6 cellular contexts compared by ENCODE assay signal in genomic region chr19:1251503-1252220, GRCh38. TPM values are rescaled to one million over a fixed set of nuclear protein-coding genes. Genes with fewer than 3 reads are reported as not detected.
DNase-seq lines count a peak whose midpoint lies in the region; ATAC-seq, FAIRE-seq and TF ChIP-seq lines count a peak whose summit lies in the region.

No MANE protein-coding gene starts in this region.

- H3K4me3 ChIP-seq in WERI-Rb-1 (ENCODE audit: low read depth, low read length) (peak overlapping the region; percentile 83), foreskin fibroblast (ENCODE audit: low read depth in 1 of 2, low read length in 2 of 2) (peak overlapping the region; percentile 76 to 89)

- peak; percentile 78 for FAIRE-seq in GM18507 (lab: Jason Lieb, UNC)

- H3K27ac ChIP-seq in WERI-Rb-1, result peak overlapping the region; percentile 91

- no peak for DNase-seq in GM18507 (ENCODE audit: extremely low spot score, insufficient read length, low read depth)
- no peak for DNase-seq in WERI-Rb-1
- no peak for DNase-seq in foreskin fibroblast
- DNase-seq in stimulated activated naive CD8-positive, alpha-beta T cell treated with anti-CD3 and anti-CD28 coated beads, Interleukin-15, Interleukin-2, amounts not matched to agents 100 U/mL and 50 U/mL, for 24 hours, result peak; percentile 73
- no peak for DNase-seq in omental fat pad (ENCODE audit: low spot score)
- DNase-seq in NCI-H2081 treated with DMSO at 0.1 percent for 48 hours (lab: John Stamatoyannopoulos, UW), result no peak

- no peaks in the 10 kb centered on the region for H3K9me3 ChIP-seq in WERI-Rb-1 (ENCODE audit: severe bottlenecking)

- no peak for ATAC-seq in stimulated activated naive CD8-positive, alpha-beta T cell treated with anti-CD3 and anti-CD28 coated beads, Interleukin-15, Interleukin-2, amounts not matched to agents 100 U/mL and 50 U/mL, for 24 hours
- ATAC-seq in omental fat pad (ENCODE audit: low FRiP score), result no peak

- peaks cover 62% of the 10 kb centered on the region for H3K36me3 ChIP-seq in WERI-Rb-1

- H3K27me3 ChIP-seq in WERI-Rb-1 (ENCODE audit: insufficient read depth, low read depth, severe bottlenecking), result no peaks in the 10 kb centered on the region

- no peak for TF ChIP-seq CTCF in WERI-Rb-1 (IDR thresholded peaks at IDR 0.05; ENCODE audit: low read depth, low read length)
- no peak for TF ChIP-seq CTCF in foreskin fibroblast (IDR thresholded peaks at IDR 0.05; ENCODE audit: low read depth, low read length)
- TF ChIP-seq CTCF in omental fat pad (IDR thresholded peaks at IDR 0.05), result no peak

RNA-seq across cellular contexts. Expression of gene MIDN, which starts 3.3 kb away (rescaled TPM):
- 10 to 100 TPM; 24.5 to 68.6 (median 44.1) TPM for total RNA-seq in omental fat pad

RNA-seq across cellular contexts. Expression of gene ATP5F1D, which starts 10.1 kb away (rescaled TPM):
- 10 to 100 TPM; 46.4 to 76.0 (median 60.2) TPM for total RNA-seq in omental fat pad

RNA-seq across cellular contexts. Expression of gene CBARP, which starts 13.9 kb away (rescaled TPM):
- 10 to 100 TPM in 1 of 4 donors, 1 to 10 TPM in 1, under 1 TPM in 1, not detected in 1; 0.63 to 19.6 (median 2.2) TPM for total RNA-seq in omental fat pad

RNA-seq across cellular contexts. Expression of gene CIRBP, which starts 17.5 kb away (rescaled TPM):
- 100 to 1,000 TPM; 292 to 484 (median 372) TPM for total RNA-seq in omental fat pad

RNA-seq across cellular contexts. Expression of gene FAM174C, which starts 23.7 kb away (rescaled TPM):
- 10 to 100 TPM; 47.2 to 69.1 (median 59.3) TPM for total RNA-seq in omental fat pad
